In genomic region chr21:16454371-16454770, GRCh38 we compare ENCODE assay signal across 10 cellular contexts.
DNase-seq lines count a peak whose midpoint lies in the region; TF ChIP-seq lines count a peak whose summit lies in the region.
"Had no signal": no experiment of that assay in that cellular context is flagged by ENCODE, and none has a peak within 500 bp of the region (broad histone marks: within the 10 kb centered on the region; RNA-seq: fewer than 3 reads in every experiment).

No MANE protein-coding gene starts in this region.

- no peaks in the 10 kb centered on the region for H3K4me1 Mint-ChIP-seq in activated naive CD4-positive, alpha-beta T cell treated with anti-CD3 and anti-CD28 coated beads, Interleukin-2, amount 10 ng/mL, durations not matched to agents 7 days and 5 days

- no peaks in the 10 kb centered on the region for H3K36me3 Mint-ChIP-seq in activated naive CD4-positive, alpha-beta T cell treated with anti-CD3 and anti-CD28 coated beads, Interleukin-2, amount 10 ng/mL, durations not matched to agents 7 days and 5 days

- no peaks in the 10 kb centered on the region for H3K9me3 Mint-ChIP-seq in activated naive CD4-positive, alpha-beta T cell treated with anti-CD3 and anti-CD28 coated beads, Interleukin-2, amount 10 ng/mL, durations not matched to agents 7 days and 5 days

- DNase-seq in DMS53 (lab: John Stamatoyannopoulos, UW): peak; percentile 5
- no peak for DNase-seq in DMS53 treated with DMSO at 0.1 percent for 48 hours (lab: John Stamatoyannopoulos, UW; ENCODE audit: unreplicated experiment)
- peak; percentile 53 for DNase-seq in SK-MEL-5 (ENCODE audit: low read depth, low spot score)
- DNase-seq in fibroblast of peridontal ligament (ENCODE audit: extremely low read depth): peak; percentile 40
- DNase-seq in retinal pigment epithelial cell (ENCODE audit: low read depth): no peak
- DNase-seq in putamen (ENCODE audit: low spot score): no peak
- DNase-seq in activated naive CD4-positive, alpha-beta T cell treated with anti-CD3 and anti-CD28 coated beads, Interleukin-2, amount 10 ng/mL, durations not matched to agents 7 days and 5 days: no peak
- no peak for DNase-seq in mucosa of gallbladder (ENCODE audit: low spot score)
- DNase-seq: activated CD4-positive, CD25-positive, alpha-beta regulatory T cell; amygdala had no signal

- H3K4me3 Mint-ChIP-seq in activated naive CD4-positive, alpha-beta T cell treated with anti-CD3 and anti-CD28 coated beads, Interleukin-2, amount 10 ng/mL, durations not matched to agents 7 days and 5 days: no peak overlapping the region

- no peak overlapping the region for H3K4me3 ChIP-seq in retinal pigment epithelial cell (ENCODE audit: low read length)

- CTCF ChIA-PET in activated naive CD4-positive, alpha-beta T cell treated with anti-CD3 and anti-CD28 coated beads, Interleukin-2, amount 10 ng/mL, durations not matched to agents 7 days and 5 days (lab: Charles Lee): no interaction called here

- no peaks in the 10 kb centered on the region for H3K27me3 Mint-ChIP-seq in activated naive CD4-positive, alpha-beta T cell treated with anti-CD3 and anti-CD28 coated beads, Interleukin-2, amount 10 ng/mL, durations not matched to agents 7 days and 5 days

- TF ChIP-seq CTCF in retinal pigment epithelial cell (conservative IDR thresholded peaks at IDR 0.05; ENCODE audit: low read depth, low read length): peak; percentile 53

- in situ Hi-C loops in SK-MEL-5 (cut with HindIII; ENCODE audit: low pct_unique_long_range_greater_than_20kb, low sequenced_read_pairs): no loop called here

- H3K27ac Mint-ChIP-seq in activated naive CD4-positive, alpha-beta T cell treated with anti-CD3 and anti-CD28 coated beads, Interleukin-2, amount 10 ng/mL, durations not matched to agents 7 days and 5 days: no peak overlapping the region

Comparison
In these comparisons a context has a peak if more than half of its experiments do, and no peak if none do; other contexts are left out.
1. DNase-seq: peak in DMS53 (single experiment), SK-MEL-5 (single experiment) and fibroblast of peridontal ligament (single experiment); none in DMS53 treated with DMSO at 0.1 percent for 48 hours (single experiment), retinal pigment epithelial cell (single experiment), putamen (single experiment), activated naive CD4-positive, alpha-beta T cell treated with anti-CD3 and anti-CD28 coated beads, Interleukin-2, amount 10 ng/mL, durations not matched to agents 7 days and 5 days (single experiment) and mucosa of gallbladder (single experiment).